18 cellular contexts compared by ENCODE assay signal in genomic region chr20:9974324-9974723, GRCh38.
DNase-seq lines count a peak whose midpoint lies in the region; ATAC-seq, FAIRE-seq and TF ChIP-seq lines count a peak whose summit lies in the region.
"Had no signal": no experiment of that assay in that cellular context is flagged by ENCODE, and none has a peak within 500 bp of the region (broad histone marks: within the 10 kb centered on the region; RNA-seq: fewer than 3 reads in every experiment).

No MANE protein-coding gene starts in this region.

- peak; percentile 55 for ATAC-seq in HepG2
- ATAC-seq in right lobe of liver: no peak
- ATAC-seq: upper lobe of right lung had no signal

- H3K27ac ChIP-seq in HepG2 (ENCODE audit: extremely low read length, insufficient read depth, low read length) (no peak overlapping the region), right lobe of liver (no peak overlapping the region), MM.1S (ENCODE audit: low read length) (no peak overlapping the region)
- H3K27ac ChIP-seq: parathyroid adenoma, upper lobe of right lung had no signal

- TF ChIP-seq POLR2A in HepG2 (IDR thresholded peaks at IDR 0.05; ENCODE audit: insufficient read depth in 1 of 2, low read depth in 2 of 2, low read length in 2 of 2): no peak
- no peak for TF ChIP-seq POLR2A in right lobe of liver (IDR thresholded peaks at IDR 0.05)

- no peaks in the 10 kb centered on the region for H3F3A ChIP-seq in MM.1S (ENCODE audit: insufficient read depth, low read length)

- no peak for TF ChIP-seq EP300 in HepG2 (IDR thresholded peaks at IDR 0.05; ENCODE audit: low read depth in 2 of 2, low read length in 2 of 2)
- no peak for TF ChIP-seq EP300 in HepG2 (CRISPR knock-in tag; IDR thresholded peaks at IDR 0.05; ENCODE audit: borderline replicate concordance)

- H3K36me3 ChIP-seq in HepG2 (replicated peaks in 1 of 2; ENCODE audit: control insufficient read depth in 1 of 2, insufficient read depth in 2 of 2, low read length in 2 of 2): no peaks in the 10 kb centered on the region
- no peaks in the 10 kb centered on the region for H3K36me3 ChIP-seq in right lobe of liver
- no peaks in the 10 kb centered on the region for H3K36me3 ChIP-seq in MM.1S (replicated peaks; ENCODE audit: insufficient read depth, low read length)
- H3K36me3 ChIP-seq: upper lobe of right lung had no signal

- no peak for FAIRE-seq in HepG2 (lab: Jason Lieb, UNC)
- FAIRE-seq: GM12892 had no signal

- H3K4me1 ChIP-seq in HepG2 (ENCODE audit: insufficient read depth, low read length) (no peaks in the 10 kb centered on the region), right lobe of liver (no peaks in the 10 kb centered on the region), MM.1S (ENCODE audit: low read length) (no peaks in the 10 kb centered on the region)
- H3K4me1 ChIP-seq: parathyroid adenoma, upper lobe of right lung had no signal

- POLR2A ChIA-PET in HepG2 (lab: Yijun Ruan, JAX): no interaction called here

- H3K4me2 ChIP-seq in HepG2 (ENCODE audit: low read depth, low read length) (no peak overlapping the region), MM.1S (ENCODE audit: low read depth, low read length) (no peak overlapping the region)

- H3K4me1 Mint-ChIP-seq in chondrocyte (ENCODE audit: low read depth) (peaks cover 3% of the 10 kb centered on the region), type B pancreatic cell (ENCODE audit: unreplicated experiment) (peaks cover 4% of the 10 kb centered on the region), endothelial cell (ENCODE audit: unreplicated experiment) (peaks cover 3% of the 10 kb centered on the region)

- H3K9me3 ChIP-seq in HepG2 (ENCODE audit: low read length) (no peaks in the 10 kb centered on the region), right lobe of liver (no peaks in the 10 kb centered on the region), MM.1S (replicated peaks; ENCODE audit: insufficient read depth, low read length) (no peaks in the 10 kb centered on the region)
- H3K9me3 ChIP-seq: upper lobe of right lung had no signal

- in situ Hi-C loops in HepG2 (cut with HindIII; ENCODE audit: extremely low pct_ligation_motif_present, low pct_unique_long_range_greater_than_20kb): loop anchor here (10.0 kb wide), 2 partner anchors 450 to 560 kb away; no protein-coding TSS in a partner anchor

- H3K36me3 Mint-ChIP-seq in chondrocyte (ENCODE audit: low read depth) (peaks cover 1% of the 10 kb centered on the region), type B pancreatic cell (no peaks in the 10 kb centered on the region), endothelial cell (ENCODE audit: low read depth, unreplicated experiment) (no peaks in the 10 kb centered on the region)

- TF ChIP-seq CTCF in HepG2 (CRISPR knock-in tag; IDR thresholded peaks at IDR 0.05): no peak
- TF ChIP-seq CTCF in right lobe of liver (IDR thresholded peaks at IDR 0.05): no peak
- TF ChIP-seq CTCF in MM.1S (IDR thresholded peaks at IDR 0.05; ENCODE audit: low read length): peak; percentile 32; the same call in 1 of the 2 replicates
- TF ChIP-seq CTCF in chondrocyte (IDR thresholded peaks at IDR 0.05): peak; percentile 18
- TF ChIP-seq CTCF in type B pancreatic cell (conservative IDR thresholded peaks at IDR 0.05): peak; percentile 55
- TF ChIP-seq CTCF in endothelial cell (IDR thresholded peaks at IDR 0.05; ENCODE audit: unreplicated experiment): no peak

- H2AFZ ChIP-seq in HepG2 (ENCODE audit: low read length) (no peak overlapping the region), MM.1S (ENCODE audit: low read length) (no peak overlapping the region)
- H2AFZ ChIP-seq: parathyroid adenoma had no signal

- CTCF ChIA-PET in HepG2 (lab: Yijun Ruan, JAX; ENCODE audit: low intra/inter-chr PET ratio, low total read pairs): interaction anchor here (1.7 kb wide), 1 partner anchor 116 kb away, joined by 5 read pairs; no protein-coding TSS in a partner anchor

- H3K27ac Mint-ChIP-seq in chondrocyte (ENCODE audit: unreplicated experiment) (no peak overlapping the region), type B pancreatic cell (no peak overlapping the region), endothelial cell (ENCODE audit: unreplicated experiment) (no peak overlapping the region)
- H3K27ac Mint-ChIP-seq: T-helper 1 cell treated with Interleukin-12 subunit alpha and Interleukin-12 subunit beta and Interleukin-4 antibody, amounts not matched to agents 30 μg/mL and 1 μg/mL, for 36 hours had no signal

- no TSS peak for BruUV-seq in HepG2 (replicated peaks; lab: Mats Ljungman, UMichigan)

- intact Hi-C loops in HepG2 (cut with micrococcal nuclease; ENCODE audit: unreplicated experiment): no loop called here
- intact Hi-C loops in right lobe of liver (cut with DNase I): no loop called here

- H3K27me3 ChIP-seq in HepG2 (ENCODE audit: control insufficient read depth in 1 of 2, insufficient read depth in 2 of 2, low read length in 2 of 2) (no peaks in the 10 kb centered on the region), right lobe of liver (no peaks in the 10 kb centered on the region), MM.1S (replicated peaks; ENCODE audit: insufficient read depth, low read length) (no peaks in the 10 kb centered on the region)
- H3K27me3 ChIP-seq: upper lobe of right lung had no signal

- H3K27me3 Mint-ChIP-seq in chondrocyte (ENCODE audit: low read depth): peaks cover 17% of the 10 kb centered on the region
- H3K27me3 Mint-ChIP-seq in type B pancreatic cell: peaks cover 24% of the 10 kb centered on the region
- H3K27me3 Mint-ChIP-seq in endothelial cell (ENCODE audit: unreplicated experiment): peaks cover 1% of the 10 kb centered on the region

- 17% methylated on average over 2 of the region's 2 CpGs for WGBS in HepG2 (ENCODE audit: low lambda C conversion rate)
- WGBS in right lobe of liver (ENCODE audit: insufficient coverage, low coverage, low lambda C conversion rate, missing lambda C conversion rate): 73% methylated on average over 2 of the region's 2 CpGs

- H3K4me3 Mint-ChIP-seq in chondrocyte (ENCODE audit: unreplicated experiment) (no peak overlapping the region), type B pancreatic cell (no peak overlapping the region), endothelial cell (ENCODE audit: unreplicated experiment) (no peak overlapping the region)
- H3K4me3 Mint-ChIP-seq: T-helper 1 cell treated with Interleukin-12 subunit alpha and Interleukin-12 subunit beta and Interleukin-4 antibody, amounts not matched to agents 30 μg/mL and 1 μg/mL, for 36 hours had no signal

- H3K9me2 ChIP-seq in MM.1S (replicated peaks; ENCODE audit: insufficient read depth, low read length): no peaks in the 10 kb centered on the region

- H3K79me2 ChIP-seq in HepG2 (ENCODE audit: insufficient read depth, low read length): no peaks in the 10 kb centered on the region
- no peaks in the 10 kb centered on the region for H3K79me2 ChIP-seq in MM.1S (ENCODE audit: low read length)
- H3K79me2 ChIP-seq: parathyroid adenoma had no signal

- no peak for TF ChIP-seq RAD21 in HepG2 (CRISPR knock-in tag; IDR thresholded peaks at IDR 0.05)

- H4K20me1 ChIP-seq in HepG2 (ENCODE audit: insufficient read depth, low read length): no peaks in the 10 kb centered on the region
- no peaks in the 10 kb centered on the region for H4K20me1 ChIP-seq in MM.1S (ENCODE audit: insufficient read depth, low read length)

- H3K9ac ChIP-seq in HepG2 (ENCODE audit: insufficient read depth, low read depth, low read length): no peak overlapping the region
- no peak overlapping the region for H3K9ac ChIP-seq in MM.1S (ENCODE audit: low read length)
- H3K9ac ChIP-seq: parathyroid adenoma had no signal

- H3K9me3 Mint-ChIP-seq in chondrocyte (ENCODE audit: low read depth) (no peaks in the 10 kb centered on the region), type B pancreatic cell (no peaks in the 10 kb centered on the region), endothelial cell (ENCODE audit: unreplicated experiment) (no peaks in the 10 kb centered on the region)
- H3K9me3 Mint-ChIP-seq: T-helper 1 cell treated with Interleukin-12 subunit alpha and Interleukin-12 subunit beta and Interleukin-4 antibody, amounts not matched to agents 30 μg/mL and 1 μg/mL, for 36 hours had no signal

- DNase-seq in HepG2 (ENCODE audit: low spot score): no peak
- DNase-seq in right lobe of liver: no peak
- DNase-seq in MM.1S: no peak
- DNase-seq in chondrocyte (ENCODE audit: low spot score): no peak
- no peak for DNase-seq in type B pancreatic cell (ENCODE audit: extremely low spot score, unreplicated experiment)
- DNase-seq in endothelial cell (ENCODE audit: low spot score): no peak
- no peak for DNase-seq in AML-193 (lab: John Stamatoyannopoulos, UW)
- no peak for DNase-seq in DMS53 treated with DMSO at 0.1 percent for 48 hours (lab: John Stamatoyannopoulos, UW; ENCODE audit: unreplicated experiment)
- DNase-seq: head of caudate nucleus; NCI-H146; NCI-H226; SHP77 treated with DMSO at 0.1 percent for 48 hours; stimulated activated CD4-positive, alpha-beta T cell treated with anti-CD3 and anti-CD28 coated beads, Interleukin-2, amount 100 ng/mL, for 48 hours; upper lobe of right lung had no signal

- H3K4me3 ChIP-seq in HepG2 (replicated peaks in 1 of 3; ENCODE audit: insufficient read depth in 1 of 3, low read depth in 2 of 3, low read length in 3 of 3) (no peak overlapping the region), right lobe of liver (no peak overlapping the region), MM.1S (ENCODE audit: low read length) (no peak overlapping the region)
- H3K4me3 ChIP-seq: lung, upper lobe of right lung had no signal

TF ChIP-seq in HepG2, 621 proteins besides CTCF, POLR2A, EP300 and RAD21:
- TF ChIP-seq ZNF550 (CRISPR knock-in tag; IDR thresholded peaks at IDR 0.05; ENCODE audit: borderline replicate concordance) (no peak), MAF1 (CRISPR knock-in tag; IDR thresholded peaks at IDR 0.05; ENCODE audit: borderline replicate concordance) (no peak), SKI (IDR thresholded peaks at IDR 0.05; ENCODE audit: partially characterized antibody) (no peak), ERF (CRISPR knock-in tag; IDR thresholded peaks at IDR 0.05) (no peak), ZNF343 (CRISPR knock-in tag; IDR thresholded peaks at IDR 0.05) (no peak), ZNF512 (CRISPR knock-in tag; IDR thresholded peaks at IDR 0.05) (no peak), DMAP1 (CRISPR knock-in tag; IDR thresholded peaks at IDR 0.05) (no peak)
TF ChIP-seq in HepG2: peak in this region for 0.

Comparison
In these comparisons a context has a peak if more than half of its experiments do, and no peak if none do; other contexts are left out.
1. CTCF ChIP-seq: peak in MM.1S (single experiment), chondrocyte (single experiment) and type B pancreatic cell (single experiment); none in HepG2 (single experiment), right lobe of liver (0 of 4) and endothelial cell (single experiment).